In genomic region chr2:226760412-226761194, GRCh38 we compare ENCODE assay signal across 10 cellular contexts. TPM values are rescaled to one million over a fixed set of nuclear protein-coding genes. Genes with fewer than 3 reads are reported as not detected.
A peak's percentile ranks its signal among the peaks of the same experiment; 100 is the strongest.
DNase-seq lines count a peak whose midpoint lies in the region; ATAC-seq, FAIRE-seq and TF ChIP-seq lines count a peak whose summit lies in the region.
"Had no signal": no experiment of that assay in that cellular context is flagged by ENCODE, and none has a peak within 500 bp of the region (broad histone marks: within the 10 kb centered on the region; RNA-seq: fewer than 3 reads in every experiment).

No MANE protein-coding gene starts in this region.

- H3K4me3 Mint-ChIP-seq in nephron (peak overlapping the region in 1 of 3 experiments; percentile 25), WTC11 (no peak overlapping the region)

- H3K27me3 Mint-ChIP-seq in nephron (ENCODE audit: low read depth) (no peaks in the 10 kb centered on the region), WTC11 (ENCODE audit: low read depth) (no peaks in the 10 kb centered on the region)

- peak; percentile 46 for FAIRE-seq in D721Med (lab: Jason Lieb, UNC)
- FAIRE-seq: H1 had no signal

- H3K27ac Mint-ChIP-seq in nephron (peak overlapping the region; percentile 35 to 59 (median 43)), WTC11 (no peak overlapping the region)

- CTCF ChIA-PET in WTC11 (lab: Charles Lee), result interaction anchor here (0.7 to 1.2 kb wide), 2 partner anchors 10 to 18 kb away, joined by 3 to 4 read pairs; no protein-coding TSS in a partner anchor

- DNase-seq in D721Med (ENCODE audit: insufficient read length, low spot score) (no peak), NCI-H524 (lab: John Stamatoyannopoulos, UW) (peak; percentile 91 to 96), fibroblast of gingiva (ENCODE audit: low read depth) (peak; percentile 93), DMS53 (lab: John Stamatoyannopoulos, UW) (no peak), WTC11 (ENCODE audit: low spot score) (no peak), KG1 (lab: John Stamatoyannopoulos, UW) (no peak)
- DNase-seq: activated CD8-positive, alpha-beta memory T cell treated with anti-CD3 and anti-CD28 coated beads, Interleukin-2, amount 50 U/mL, for 4 hours had no signal

- POLR2A ChIA-PET in WTC11 (lab: Charles Lee), result no interaction called here

- H3K9me3 Mint-ChIP-seq in nephron (no peaks in the 10 kb centered on the region), WTC11 (peaks cover 6% of the 10 kb centered on the region)

- ATAC-seq in HG02840 (IDR thresholded peaks at IDR 0.05; ENCODE audit: low FRiP score, unreplicated experiment) (no peak), WTC11 (no peak)

- TF ChIP-seq CTCF in D721Med (IDR thresholded peaks at IDR 0.05; ENCODE audit: insufficient read depth, missing control alignments) (no peak), nephron (IDR thresholded peaks at IDR 0.05; ENCODE audit: unreplicated experiment in 3 of 3) (no peak), WTC11 (IDR thresholded peaks at IDR 0.05) (no peak)

- H3K4me1 Mint-ChIP-seq in nephron (peaks cover 61% of the 10 kb centered on the region), WTC11 (peaks cover 29% of the 10 kb centered on the region)

- peaks cover 19% of the 10 kb centered on the region for H3K36me3 Mint-ChIP-seq in nephron (ENCODE audit: low read depth)
- peaks cover 10% of the 10 kb centered on the region for H3K36me3 Mint-ChIP-seq in WTC11

TF ChIP-seq in WTC11, 78 proteins besides CTCF, POLR2A, EP300 and RAD21 (continues in another document):
- TF ChIP-seq HMGA2 (CRISPR knock-in tag; IDR thresholded peaks at IDR 0.05), result no peak
- no peak for TF ChIP-seq ZNF425 (CRISPR knock-in tag; conservative IDR thresholded peaks at IDR 0.05)
- no peak for TF ChIP-seq TEAD4 (CRISPR knock-in tag; IDR thresholded peaks at IDR 0.05)
- no peak for TF ChIP-seq NR1H2 (CRISPR knock-in tag; IDR thresholded peaks at IDR 0.05)
- TF ChIP-seq E2F5 (CRISPR knock-in tag; IDR thresholded peaks at IDR 0.05), result no peak
- TF ChIP-seq ETV6 (CRISPR knock-in tag; IDR thresholded peaks at IDR 0.05), result no peak
- no peak for TF ChIP-seq KAT7 (CRISPR knock-in tag; IDR thresholded peaks at IDR 0.05; ENCODE audit: borderline replicate concordance)
- no peak for TF ChIP-seq SP1 (CRISPR knock-in tag; conservative IDR thresholded peaks at IDR 0.05)
- TF ChIP-seq, protein P1, sequence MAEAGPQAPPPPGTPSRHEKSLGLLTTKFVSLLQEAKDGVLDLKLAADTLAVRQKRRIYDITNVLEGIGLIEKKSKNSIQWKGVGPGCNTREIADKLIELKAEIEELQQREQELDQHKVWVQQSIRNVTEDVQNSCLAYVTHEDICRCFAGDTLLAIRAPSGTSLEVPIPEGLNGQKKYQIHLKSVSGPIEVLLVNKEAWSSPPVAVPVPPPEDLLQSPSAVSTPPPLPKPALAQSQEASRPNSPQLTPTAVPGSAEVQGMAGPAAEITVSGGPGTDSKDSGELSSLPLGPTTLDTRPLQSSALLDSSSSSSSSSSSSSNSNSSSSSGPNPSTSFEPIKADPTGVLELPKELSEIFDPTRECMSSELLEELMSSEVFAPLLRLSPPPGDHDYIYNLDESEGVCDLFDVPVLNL (CRISPR knock-in tag; IDR thresholded peaks at IDR 0.05; ENCODE audit: borderline replicate concordance, low read depth), result no peak
- TF ChIP-seq RELA (CRISPR knock-in tag; IDR thresholded peaks at IDR 0.05; ENCODE audit: borderline replicate concordance), result no peak
- no peak for TF ChIP-seq JAZF1 (CRISPR knock-in tag; IDR thresholded peaks at IDR 0.05)
- no peak for TF ChIP-seq ERG (CRISPR knock-in tag; IDR thresholded peaks at IDR 0.05)
- TF ChIP-seq STAT6 (CRISPR knock-in tag; conservative IDR thresholded peaks at IDR 0.05; ENCODE audit: low read depth), result no peak
- TF ChIP-seq, protein P2, sequence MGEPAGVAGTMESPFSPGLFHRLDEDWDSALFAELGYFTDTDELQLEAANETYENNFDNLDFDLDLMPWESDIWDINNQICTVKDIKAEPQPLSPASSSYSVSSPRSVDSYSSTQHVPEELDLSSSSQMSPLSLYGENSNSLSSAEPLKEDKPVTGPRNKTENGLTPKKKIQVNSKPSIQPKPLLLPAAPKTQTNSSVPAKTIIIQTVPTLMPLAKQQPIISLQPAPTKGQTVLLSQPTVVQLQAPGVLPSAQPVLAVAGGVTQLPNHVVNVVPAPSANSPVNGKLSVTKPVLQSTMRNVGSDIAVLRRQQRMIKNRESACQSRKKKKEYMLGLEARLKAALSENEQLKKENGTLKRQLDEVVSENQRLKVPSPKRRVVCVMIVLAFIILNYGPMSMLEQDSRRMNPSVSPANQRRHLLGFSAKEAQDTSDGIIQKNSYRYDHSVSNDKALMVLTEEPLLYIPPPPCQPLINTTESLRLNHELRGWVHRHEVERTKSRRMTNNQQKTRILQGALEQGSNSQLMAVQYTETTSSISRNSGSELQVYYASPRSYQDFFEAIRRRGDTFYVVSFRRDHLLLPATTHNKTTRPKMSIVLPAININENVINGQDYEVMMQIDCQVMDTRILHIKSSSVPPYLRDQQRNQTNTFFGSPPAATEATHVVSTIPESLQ (CRISPR knock-in tag; IDR thresholded peaks at IDR 0.05), result no peak
- TF ChIP-seq NFATC4 (CRISPR knock-in tag; IDR thresholded peaks at IDR 0.05), result no peak
- TF ChIP-seq, protein P3, sequence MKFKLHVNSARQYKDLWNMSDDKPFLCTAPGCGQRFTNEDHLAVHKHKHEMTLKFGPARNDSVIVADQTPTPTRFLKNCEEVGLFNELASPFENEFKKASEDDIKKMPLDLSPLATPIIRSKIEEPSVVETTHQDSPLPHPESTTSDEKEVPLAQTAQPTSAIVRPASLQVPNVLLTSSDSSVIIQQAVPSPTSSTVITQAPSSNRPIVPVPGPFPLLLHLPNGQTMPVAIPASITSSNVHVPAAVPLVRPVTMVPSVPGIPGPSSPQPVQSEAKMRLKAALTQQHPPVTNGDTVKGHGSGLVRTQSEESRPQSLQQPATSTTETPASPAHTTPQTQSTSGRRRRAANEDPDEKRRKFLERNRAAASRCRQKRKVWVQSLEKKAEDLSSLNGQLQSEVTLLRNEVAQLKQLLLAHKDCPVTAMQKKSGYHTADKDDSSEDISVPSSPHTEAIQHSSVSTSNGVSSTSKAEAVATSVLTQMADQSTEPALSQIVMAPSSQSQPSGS (CRISPR knock-in tag; IDR thresholded peaks at IDR 0.05; ENCODE audit: borderline replicate concordance, low read depth), result no peak
- TF ChIP-seq, protein P4, sequence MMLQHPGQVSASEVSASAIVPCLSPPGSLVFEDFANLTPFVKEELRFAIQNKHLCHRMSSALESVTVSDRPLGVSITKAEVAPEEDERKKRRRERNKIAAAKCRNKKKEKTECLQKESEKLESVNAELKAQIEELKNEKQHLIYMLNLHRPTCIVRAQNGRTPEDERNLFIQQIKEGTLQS (CRISPR knock-in tag; conservative IDR thresholded peaks at IDR 0.05), result no peak

RNA-seq across cellular contexts. Expression of gene IRS1, which starts 39.0 kb away (rescaled TPM):
- total RNA-seq in WTC11 (2021), result 18.2 to 22.9 TPM (median 18.6 TPM) in 3 replicates

Comparison
In these comparisons a context has a peak if more than half of its experiments do, and no peak if none do; other contexts are left out.
1. DNase-seq: peak in NCI-H524 (2 of 2) and fibroblast of gingiva (single experiment); none in D721Med (single experiment), DMS53 (single experiment), WTC11 (single experiment) and KG1 (single experiment).